ENCODE assay signal across 16 cellular contexts in the genomic region with DNA sequence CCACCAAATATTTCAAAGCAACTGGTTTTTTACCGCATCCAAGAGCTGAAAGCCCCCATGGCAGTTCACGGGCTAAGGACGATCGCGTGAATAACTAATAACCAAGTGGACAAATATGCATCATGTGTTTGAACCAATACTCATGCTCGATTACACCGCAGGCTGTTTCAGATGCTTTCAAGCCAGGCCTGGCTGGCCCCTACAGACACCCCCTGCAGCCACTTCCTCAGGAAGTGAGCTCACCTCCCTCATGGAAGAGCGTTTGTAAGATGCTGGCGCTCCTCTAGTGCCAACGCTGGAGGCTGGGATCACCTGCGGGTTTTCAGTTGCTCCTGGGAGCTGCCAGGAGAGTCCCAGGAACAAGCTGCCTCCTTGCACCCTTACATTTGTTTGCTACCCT. TPM values are rescaled to one million over a fixed set of nuclear protein-coding genes. Genes with fewer than 3 reads are reported as not detected.
DNase-seq lines count a peak whose midpoint lies in the region; ATAC-seq and TF ChIP-seq lines count a peak whose summit lies in the region.
"Had no signal": no experiment of that assay in that cellular context is flagged by ENCODE, and none has a peak within 500 bp of the region (broad histone marks: within the 10 kb centered on the region; RNA-seq: fewer than 3 reads in every experiment).

No MANE protein-coding gene starts in this region.

- H3K4me3 ChIP-seq in A673 (ENCODE audit: low read depth, low read length, poor library complexity, severe bottlenecking) (no peak overlapping the region), astrocyte of the spinal cord (ENCODE audit: low read depth, low read length) (no peak overlapping the region), mesendoderm (ENCODE audit: low read length) (no peak overlapping the region)

- no peak overlapping the region for H2AK5ac ChIP-seq in mesendoderm (ENCODE audit: low read length)

- H3K56ac ChIP-seq in mesendoderm (ENCODE audit: low read length), result peak overlapping the region; percentile 49

- CTCF ChIA-PET in A673 (lab: Charles Lee), result no interaction called here

- no peaks in the 10 kb centered on the region for H3K9me3 ChIP-seq in A673 (ENCODE audit: low read depth, low read length, poor library complexity, severe bottlenecking)
- H3K9me3 ChIP-seq: ascending aorta, left ventricle myocardium inferior, transverse colon had no signal

- DNase-seq in A673 (ENCODE audit: low spot score) (peak; percentile 49), KBM-7 (peak; percentile 5), astrocyte of the spinal cord (ENCODE audit: low read depth, low spot score) (peak; percentile 31), mesendoderm (peak; percentile 89), NCI-H1105 (lab: John Stamatoyannopoulos, UW) (no peak), NCI-H1417 treated with DMSO at 0.1 percent for 48 hours (lab: John Stamatoyannopoulos, UW) (no peak), SHP77 treated with DMSO at 0.1 percent for 48 hours (lab: John Stamatoyannopoulos, UW) (no peak)
- DNase-seq: ACHN; COR-L47; glutamatergic neuron; left ventricle myocardium inferior; NCI-H2171 treated with DMSO at 0.1 percent for 48 hours; stimulated activated CD4-positive, alpha-beta T cell treated with anti-CD3 and anti-CD28 coated beads, Interleukin-12 subunit alpha, Interleukin-12 subunit beta, amount 100 ng/mL, for 4 hours; transverse colon had no signal

- H3K18ac ChIP-seq in mesendoderm (ENCODE audit: low read length), result peak overlapping the region; percentile 42

- H3K27ac ChIP-seq in A673 (ENCODE audit: low read depth, low read length, poor library complexity, severe bottlenecking) (no peak overlapping the region), mesendoderm (ENCODE audit: low read depth, low read length) (peak overlapping the region; percentile 66)
- H3K27ac ChIP-seq: ascending aorta, left ventricle myocardium inferior had no signal

- H3K9ac ChIP-seq in mesendoderm (ENCODE audit: low read length), result no peak overlapping the region

- intact Hi-C loops in A673 (cut with micrococcal nuclease; ENCODE audit: unreplicated experiment), result no loop called here

- H3K4me1 ChIP-seq in A673 (ENCODE audit: insufficient read depth, low read length, poor library complexity, severe bottlenecking) (peaks cover 8% of the 10 kb centered on the region), mesendoderm (ENCODE audit: control insufficient read depth, low read depth, low read length) (peaks cover 7% of the 10 kb centered on the region)
- H3K4me1 ChIP-seq: transverse colon had no signal

- ATAC-seq in GM18520 (IDR thresholded peaks at IDR 0.05; ENCODE audit: unreplicated experiment), result no peak

- H4K8ac ChIP-seq in mesendoderm (ENCODE audit: low read depth, low read length), result no peak overlapping the region

- no peak overlapping the region for H2BK15ac ChIP-seq in mesendoderm (replicated peaks; ENCODE audit: low read depth)

- WGBS in mesendoderm (ENCODE audit: extremely low coverage, insufficient coverage, low lambda C conversion rate), result no CpG with 5 or more reads among the region's 11 CpGs

- H3K79me1 ChIP-seq in mesendoderm (ENCODE audit: low read length), result no peaks in the 10 kb centered on the region

- peak overlapping the region; percentile 52 for H2BK120ac ChIP-seq in mesendoderm (ENCODE audit: low read depth, low read length)

- POLR2A ChIA-PET in A673 (lab: Charles Lee; ENCODE audit: low non-redundant PET), result no interaction called here

- H3K27me3 ChIP-seq in A673 (replicated peaks; ENCODE audit: insufficient read depth, low read depth, low read length, poor library complexity) (no peaks in the 10 kb centered on the region), mesendoderm (ENCODE audit: insufficient read depth, low read length, poor library complexity) (no peaks in the 10 kb centered on the region)
- H3K27me3 ChIP-seq: ascending aorta had no signal

- no peaks in the 10 kb centered on the region for H3K79me2 ChIP-seq in mesendoderm (ENCODE audit: control insufficient read depth, insufficient read depth, low read length)

- H3K4ac ChIP-seq in mesendoderm (ENCODE audit: low read depth, low read length), result no peak overlapping the region

- BruUV-seq in A673 (replicated peaks; lab: Mats Ljungman, UMichigan), result no TSS peak

- no peak overlapping the region for H2BK5ac ChIP-seq in mesendoderm (ENCODE audit: low read length)

- TF ChIP-seq CTCF in A673 (conservative IDR thresholded peaks at IDR 0.05; ENCODE audit: low read depth, low read length) (no peak), astrocyte of the spinal cord (IDR thresholded peaks at IDR 0.05; ENCODE audit: low read depth, low read length) (no peak)

- H4K5ac ChIP-seq in mesendoderm (ENCODE audit: low read length), result no peak overlapping the region

- no peak overlapping the region for H3K4me2 ChIP-seq in mesendoderm (ENCODE audit: low read length)

- H3K36me3 ChIP-seq in A673 (ENCODE audit: insufficient read depth, low read length, poor library complexity, severe bottlenecking) (no peaks in the 10 kb centered on the region), mesendoderm (ENCODE audit: control insufficient read depth, insufficient read depth, low read length) (no peaks in the 10 kb centered on the region)
- H3K36me3 ChIP-seq: ascending aorta, left ventricle myocardium inferior, transverse colon had no signal

- in situ Hi-C loops in KBM-7 (cut with MboI; ENCODE audit: low pct_unique_long_range_greater_than_20kb, low sequenced_read_pairs), result no loop called here
- in situ Hi-C loops in astrocyte of the spinal cord (cut with HindIII; ENCODE audit: low sequenced_read_pairs), result no loop called here

- H3K23ac ChIP-seq in mesendoderm (ENCODE audit: low read length), result no peak overlapping the region

RNA-seq across cellular contexts. Expression of gene PTCH1, which starts 53.9 kb away (rescaled TPM):
- 32.6 and 36.5 TPM in 2 replicates for total RNA-seq in A673 (2021)
- polyA plus RNA-seq in mesendoderm (2013, experiment 1 of 2), result 11.7 TPM
- polyA plus RNA-seq in mesendoderm (2013, experiment 2 of 2), result 11.3 TPM

Comparison
In these comparisons a context has a peak if more than half of its experiments do, and no peak if none do; other contexts are left out.
1. DNase-seq: peak in A673 (single experiment), KBM-7 (single experiment), astrocyte of the spinal cord (single experiment) and mesendoderm (single experiment); none in NCI-H1105 (single experiment), NCI-H1417 treated with DMSO at 0.1 percent for 48 hours (single experiment) and SHP77 treated with DMSO at 0.1 percent for 48 hours (single experiment).